ENCODE assay signal across 14 cellular contexts in genomic region chr17:1959871-1960569, GRCh38.
DNase-seq lines count a peak whose midpoint lies in the region; ATAC-seq and TF ChIP-seq lines count a peak whose summit lies in the region.
"Had no signal": no experiment of that assay in that cellular context is flagged by ENCODE, and none has a peak within 500 bp of the region (broad histone marks: within the 10 kb centered on the region; RNA-seq: fewer than 3 reads in every experiment).

No MANE protein-coding gene starts in this region.

- H3K27ac ChIP-seq in dorsolateral prefrontal cortex (peak overlapping the region in 56 of 59 donors; percentile 10 to 85 (median 70)), upper lobe of right lung (no peak overlapping the region)

- H3K4me3 Mint-ChIP-seq in nephron = peak overlapping the region in 2 of 3 experiments; percentile 7 to 52
- no peak overlapping the region for H3K4me3 Mint-ChIP-seq in activated CD4-positive, alpha-beta memory T cell treated with anti-CD3 and anti-CD28 coated beads for 36 hours
- H3K4me3 Mint-ChIP-seq: H9, natural killer cell had no signal

- TF ChIP-seq CTCF in dorsolateral prefrontal cortex (IDR thresholded peaks at IDR 0.05 in 54 of 56, conservative IDR thresholded peaks at IDR 0.05 in 2 of 56; ENCODE audit: low read depth in 1 of 56, partially characterized antibody in 56 of 56) (no peak), nephron (IDR thresholded peaks at IDR 0.05; ENCODE audit: unreplicated experiment in 3 of 3) (no peak), upper lobe of right lung (IDR thresholded peaks at IDR 0.05) (no peak)

- no peaks in the 10 kb centered on the region for H3K36me3 Mint-ChIP-seq in nephron (ENCODE audit: low read depth)
- H3K36me3 Mint-ChIP-seq in activated CD4-positive, alpha-beta memory T cell treated with anti-CD3 and anti-CD28 coated beads for 36 hours = no peaks in the 10 kb centered on the region
- H3K36me3 Mint-ChIP-seq: natural killer cell had no signal

- H3K27me3 Mint-ChIP-seq in nephron (ENCODE audit: low read depth) = peaks cover 23% of the 10 kb centered on the region
- no peaks in the 10 kb centered on the region for H3K27me3 Mint-ChIP-seq in activated CD4-positive, alpha-beta memory T cell treated with anti-CD3 and anti-CD28 coated beads for 36 hours

- no peaks in the 10 kb centered on the region for H3K9me3 ChIP-seq in upper lobe of right lung

- H3K9me3 Mint-ChIP-seq in nephron = no peaks in the 10 kb centered on the region
- no peaks in the 10 kb centered on the region for H3K9me3 Mint-ChIP-seq in activated CD4-positive, alpha-beta memory T cell treated with anti-CD3 and anti-CD28 coated beads for 36 hours
- H3K9me3 Mint-ChIP-seq: H9, natural killer cell had no signal

- POLR2A ChIA-PET in activated CD4-positive, alpha-beta memory T cell treated with anti-CD3 and anti-CD28 coated beads for 36 hours (lab: Charles Lee) = no interaction called here

- intact Hi-C loops in Right ventricle myocardium superior (cut with DNase I) (no loop called here), cardiac septum (cut with DNase I) (no loop called here), dorsolateral prefrontal cortex (cut with DNase I) (no loop called here), upper lobe of right lung (cut with DNase I) (no loop called here)
- intact Hi-C loops in activated CD4-positive, alpha-beta memory T cell treated with anti-CD3 and anti-CD28 coated beads for 36 hours (cut with micrococcal nuclease) = no loop called here

- CTCF ChIA-PET in activated CD4-positive, alpha-beta memory T cell treated with anti-CD3 and anti-CD28 coated beads for 36 hours (lab: Charles Lee) = no interaction called here

- no peaks in the 10 kb centered on the region for H3K36me3 ChIP-seq in upper lobe of right lung

- peak; percentile 58 for ATAC-seq in Right ventricle myocardium superior (ENCODE audit: poor library complexity)
- peak; percentile 54 for ATAC-seq in upper lobe of right lung
- ATAC-seq: left colon, natural killer cell had no signal

- peaks cover 33% of the 10 kb centered on the region for H3K4me1 Mint-ChIP-seq in nephron
- no peaks in the 10 kb centered on the region for H3K4me1 Mint-ChIP-seq in activated CD4-positive, alpha-beta memory T cell treated with anti-CD3 and anti-CD28 coated beads for 36 hours (ENCODE audit: low read depth)
- H3K4me1 Mint-ChIP-seq: natural killer cell had no signal

- peak overlapping the region in 2 of 3 experiments; percentile 59 to 73 for H3K27ac Mint-ChIP-seq in nephron
- no peak overlapping the region for H3K27ac Mint-ChIP-seq in activated CD4-positive, alpha-beta memory T cell treated with anti-CD3 and anti-CD28 coated beads for 36 hours
- H3K27ac Mint-ChIP-seq: natural killer cell had no signal

- no peaks in the 10 kb centered on the region for H3K4me1 ChIP-seq in upper lobe of right lung

- H3K27me3 ChIP-seq in dorsolateral prefrontal cortex (no peaks in the 10 kb centered on the region), upper lobe of right lung (no peaks in the 10 kb centered on the region)

- DNase-seq in Right ventricle myocardium superior = no peak
- no peak for DNase-seq in cardiac septum (ENCODE audit: low spot score)
- DNase-seq in dorsolateral prefrontal cortex = peak in 5 of 10 donors; percentile 59 to 71 (median 65)
- no peak for DNase-seq in upper lobe of right lung
- no peak for DNase-seq in activated CD4-positive, alpha-beta memory T cell treated with anti-CD3 and anti-CD28 coated beads for 36 hours
- no peak for DNase-seq in HuH-7.5 (ENCODE audit: low spot score)
- DNase-seq in pons (ENCODE audit: low spot score) = no peak
- DNase-seq: activated gamma-delta T cell treated with Interleukin-2 at 50 U/mL for 16 hours, H9, KG1, left colon, natural killer cell, substantia nigra had no signal

- H3K4me3 ChIP-seq in dorsolateral prefrontal cortex = no peak overlapping the region
- H3K4me3 ChIP-seq in upper lobe of right lung = no peak overlapping the region
